ENCODE assay signal across 8 cellular contexts in the genomic region with DNA sequence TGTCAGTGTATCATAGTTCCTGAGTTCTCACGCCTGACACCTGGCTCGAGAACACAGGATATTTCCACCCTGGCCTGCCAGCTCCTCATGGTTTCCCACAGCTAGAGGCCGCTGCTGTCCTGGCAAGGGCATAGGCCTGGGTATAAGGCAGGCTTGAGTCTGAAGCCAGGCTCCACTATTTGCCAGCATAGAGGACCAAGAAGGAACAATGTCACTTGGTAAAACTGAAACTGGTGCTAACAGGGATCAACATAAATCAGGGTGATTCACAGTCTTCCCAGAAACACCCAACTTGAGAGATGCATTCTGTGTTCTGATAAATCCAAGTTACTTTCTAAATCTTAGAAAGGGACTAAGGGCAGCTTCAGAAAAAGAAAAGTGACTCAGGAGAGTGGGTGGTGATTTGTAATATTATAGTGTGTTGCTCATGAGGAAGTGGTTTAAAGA. TPM values are rescaled to one million over a fixed set of nuclear protein-coding genes. Genes with fewer than 3 reads are reported as not detected.
A peak's percentile ranks its signal among the peaks of the same experiment; 100 is the strongest.
DNase-seq lines count a peak whose midpoint lies in the region; ATAC-seq and TF ChIP-seq lines count a peak whose summit lies in the region.

No MANE protein-coding gene starts in this region.

- no peak overlapping the region for H3K4me3 ChIP-seq in GM06990 (replicated peaks; ENCODE audit: low read depth, low read length)
- H3K4me3 ChIP-seq in thoracic aorta, result peak overlapping the region; percentile 27

- no peaks in the 10 kb centered on the region for H3K36me3 Mint-ChIP-seq in natural killer cell treated with Interleukin-12 subunit alpha and Interleukin-12 subunit beta and Interleukin-15 and Interleukin-18, amount 100 ng/mL, for 72 hours

- TF ChIP-seq CTCF in GM06990 (IDR thresholded peaks at IDR 0.05; ENCODE audit: insufficient read depth, low read length, poor library complexity, severe bottlenecking), result peak; percentile 91
- peak; percentile 76 for TF ChIP-seq CTCF in thoracic aorta (IDR thresholded peaks at IDR 0.05)

- ATAC-seq in HG03196 (IDR thresholded peaks at IDR 0.05; ENCODE audit: unreplicated experiment) (peak; percentile 67), thoracic aorta (ENCODE audit: insufficient number of reproducible peaks, low FRiP score, low read depth) (peak; percentile 87), GM18858 (IDR thresholded peaks at IDR 0.05; ENCODE audit: unreplicated experiment) (no peak)
- ATAC-seq in natural killer cell treated with Interleukin-12 subunit alpha and Interleukin-12 subunit beta and Interleukin-15 and Interleukin-18, amount 100 ng/mL, for 72 hours, result peak; percentile 74 to 78

- peaks cover 20 to 22% of the 10 kb centered on the region in 2 donors for H3K27me3 Mint-ChIP-seq in natural killer cell treated with Interleukin-12 subunit alpha and Interleukin-12 subunit beta and Interleukin-15 and Interleukin-18, amount 100 ng/mL, for 72 hours

- peaks cover 12 to 35% of the 10 kb centered on the region in 2 donors for H3K4me1 ChIP-seq in thoracic aorta (ENCODE audit: control insufficient read depth in 1 of 2, low read depth in 2 of 2)

- H3K9me3 Mint-ChIP-seq in natural killer cell treated with Interleukin-12 subunit alpha and Interleukin-12 subunit beta and Interleukin-15 and Interleukin-18, amount 100 ng/mL, for 72 hours, result no peaks in the 10 kb centered on the region

- DNase-seq in GM06990 (ENCODE audit: extremely low read depth, insufficient read length) (no peak), NCI-H82 treated with DMSO at 0.1 percent for 48 hours (lab: John Stamatoyannopoulos, UW; ENCODE audit: unreplicated experiment) (peak; percentile 25), activated T-cell treated with anti-CD3 and anti-CD28 coated beads for 4 hours (peak; percentile 19), fibroblast of gingiva (ENCODE audit: low read depth) (peak; percentile 80), thoracic aorta (ENCODE audit: low spot score) (peak; percentile 77)
- no peak for DNase-seq in natural killer cell treated with Interleukin-12 subunit alpha and Interleukin-12 subunit beta and Interleukin-15 and Interleukin-18, amount 100 ng/mL, for 72 hours (ENCODE audit: low spot score)

- H3K27ac ChIP-seq in thoracic aorta, result peak overlapping the region; percentile 64 to 75

- H3K36me3 ChIP-seq in GM06990 (ENCODE audit: control insufficient read depth, insufficient read depth, low read length) (no peaks in the 10 kb centered on the region), thoracic aorta (no peaks in the 10 kb centered on the region)

- H3K27me3 ChIP-seq in GM06990 (replicated peaks; ENCODE audit: control insufficient read depth, insufficient read depth, low read length) (no peaks in the 10 kb centered on the region; the same call in none of the 2 replicates), thoracic aorta (replicated peaks; ENCODE audit: insufficient read depth) (no peaks in the 10 kb centered on the region)

- no peaks in the 10 kb centered on the region for H3K9me3 ChIP-seq in thoracic aorta

- no peak overlapping the region for H3K4me3 Mint-ChIP-seq in natural killer cell treated with Interleukin-12 subunit alpha and Interleukin-12 subunit beta and Interleukin-15 and Interleukin-18, amount 100 ng/mL, for 72 hours

- H3K27ac Mint-ChIP-seq in natural killer cell treated with Interleukin-12 subunit alpha and Interleukin-12 subunit beta and Interleukin-15 and Interleukin-18, amount 100 ng/mL, for 72 hours, result peak overlapping the region in 1 of 2 donors; percentile 77

- H3K4me1 Mint-ChIP-seq in natural killer cell treated with Interleukin-12 subunit alpha and Interleukin-12 subunit beta and Interleukin-15 and Interleukin-18, amount 100 ng/mL, for 72 hours (ENCODE audit: low read depth in 2 of 2), result peaks cover 21 to 23% of the 10 kb centered on the region in 2 donors

RNA-seq across cellular contexts. Expression of gene S100A2, which starts 6.9 kb away (rescaled TPM):
- total RNA-seq in natural killer cell treated with Interleukin-12 subunit alpha and Interleukin-12 subunit beta and Interleukin-15 and Interleukin-18, amount 100 ng/mL, for 72 hours, result under 1 TPM in 1 of 2 donors, not detected in 1; 0.48 TPM
- total RNA-seq in thoracic aorta, result 1 to 10 TPM; 1.1 to 2.9 TPM

RNA-seq across cellular contexts. Expression of gene S100A3, which starts 23.5 kb away (rescaled TPM):
- not detected for total RNA-seq in natural killer cell treated with Interleukin-12 subunit alpha and Interleukin-12 subunit beta and Interleukin-15 and Interleukin-18, amount 100 ng/mL, for 72 hours
- 10 to 100 TPM in 1 of 2 donors, 1 to 10 TPM in 1; 3.1 to 25.0 TPM for total RNA-seq in thoracic aorta

RNA-seq across cellular contexts. Expression of gene S100A4, which starts 27.0 kb away (rescaled TPM):
- 100 to 1,000 TPM in 1 of 2 donors, 10 to 100 TPM in 1; 85.4 to 124 TPM for total RNA-seq in natural killer cell treated with Interleukin-12 subunit alpha and Interleukin-12 subunit beta and Interleukin-15 and Interleukin-18, amount 100 ng/mL, for 72 hours
- 1,000 to 10,000 TPM in 1 of 2 donors, 100 to 1,000 TPM in 1; 514 to 1,429 TPM for total RNA-seq in thoracic aorta

RNA-seq across cellular contexts. Expression of gene S100A5, which starts 31.9 kb away (rescaled TPM):
- total RNA-seq in natural killer cell treated with Interleukin-12 subunit alpha and Interleukin-12 subunit beta and Interleukin-15 and Interleukin-18, amount 100 ng/mL, for 72 hours, result not detected
- total RNA-seq in thoracic aorta, result not detected

RNA-seq across cellular contexts. Expression of gene S100A6, which starts 36.8 kb away (rescaled TPM):
- total RNA-seq in natural killer cell treated with Interleukin-12 subunit alpha and Interleukin-12 subunit beta and Interleukin-15 and Interleukin-18, amount 100 ng/mL, for 72 hours, result 100 to 1,000 TPM in 1 of 2 donors, 10 to 100 TPM in 1; 90.9 to 106 TPM
- 100 to 1,000 TPM; 367 to 608 TPM for total RNA-seq in thoracic aorta

Comparison
In these comparisons a context has a peak if more than half of its experiments do, and no peak if none do; other contexts are left out.
1. DNase-seq: peak in NCI-H82 treated with DMSO at 0.1 percent for 48 hours (single experiment), activated T-cell treated with anti-CD3 and anti-CD28 coated beads for 4 hours (single experiment), fibroblast of gingiva (single experiment) and thoracic aorta (single experiment); none in GM06990 (single experiment) and natural killer cell treated with Interleukin-12 subunit alpha and Interleukin-12 subunit beta and Interleukin-15 and Interleukin-18, amount 100 ng/mL, for 72 hours (single experiment).
2. RNA of gene S100A3, which starts 23.5 kb away (total RNA-seq): 3.1 to 25.0 TPM in thoracic aorta; not detected in natural killer cell treated with Interleukin-12 subunit alpha and Interleukin-12 subunit beta and Interleukin-15 and Interleukin-18, amount 100 ng/mL, for 72 hours; every median in the first group is over 4 times any median in the second.
3. RNA of gene S100A4, which starts 27.0 kb away (total RNA-seq): 514 to 1,429 TPM in thoracic aorta; 85.4 to 124 TPM in natural killer cell treated with Interleukin-12 subunit alpha and Interleukin-12 subunit beta and Interleukin-15 and Interleukin-18, amount 100 ng/mL, for 72 hours; every median in the first group is over 4 times any median in the second.